Comparison of ENCODE assay signal across 9 cellular contexts in genomic region chr9:88076286-88077070, GRCh38.
DNase-seq lines count a peak whose midpoint lies in the region; ATAC-seq lines count a peak whose summit lies in the region.
"Had no signal": no experiment of that assay in that cellular context is flagged by ENCODE, and none has a peak within 500 bp of the region (broad histone marks: within the 10 kb centered on the region; RNA-seq: fewer than 3 reads in every experiment).

No MANE protein-coding gene starts in this region.

- DNase-seq in NCI-H2081 (lab: John Stamatoyannopoulos, UW) (peak; percentile 43 to 61), NCI-H2081 treated with DMSO at 0.1 percent for 48 hours (lab: John Stamatoyannopoulos, UW) (no peak), NCI-H2196 (lab: John Stamatoyannopoulos, UW; ENCODE audit: unreplicated experiment) (peak; percentile 83), fibroblast of gingiva (ENCODE audit: low read depth) (peak; percentile 47)
- DNase-seq in activated T-cell treated with anti-CD3 and anti-CD28 coated beads, Interleukin-2, amount 50 U/mL, for 4 hours, result no peak
- DNase-seq in stimulated activated CD8-positive, alpha-beta memory T cell treated with anti-CD3 and anti-CD28 coated beads, Interleukin-7, amount 100 ng/mL, for 24 hours (ENCODE audit: low read depth), result peak; percentile 9
- DNase-seq: DND-41 had no signal

- peaks cover 49% of the 10 kb centered on the region for H3K27me3 Mint-ChIP-seq in activated T-cell treated with anti-CD3 and anti-CD28 coated beads, Interleukin-2, amount 50 U/mL, for 4 hours (ENCODE audit: low read depth)

- peak overlapping the region; percentile 80 for H3K4me3 Mint-ChIP-seq in activated T-cell treated with anti-CD3 and anti-CD28 coated beads, Interleukin-2, amount 50 U/mL, for 4 hours

- H3K27me3 ChIP-seq in mononuclear cell (ENCODE audit: insufficient read depth, low read length), result peaks cover 30% of the 10 kb centered on the region

- peak overlapping the region; percentile 16 for H3K4me3 ChIP-seq in mononuclear cell (ENCODE audit: low read length)

- no peaks in the 10 kb centered on the region for H3K36me3 Mint-ChIP-seq in activated T-cell treated with anti-CD3 and anti-CD28 coated beads, Interleukin-2, amount 50 U/mL, for 4 hours (ENCODE audit: insufficient read depth)

- H3K4me1 ChIP-seq in mononuclear cell (ENCODE audit: insufficient read depth, low read length), result peaks cover 8% of the 10 kb centered on the region

- H3K9me3 ChIP-seq in mononuclear cell (ENCODE audit: low read depth, low read length), result no peaks in the 10 kb centered on the region

- ATAC-seq in activated T-cell treated with anti-CD3 and anti-CD28 coated beads, Interleukin-2, amount 50 U/mL, for 4 hours, result peak; percentile 76 to 78
- ATAC-seq in HG03039 (IDR thresholded peaks at IDR 0.05; ENCODE audit: unreplicated experiment), result no peak

- H3K9me3 Mint-ChIP-seq in activated T-cell treated with anti-CD3 and anti-CD28 coated beads, Interleukin-2, amount 50 U/mL, for 4 hours, result no peaks in the 10 kb centered on the region

- H3K4me1 Mint-ChIP-seq in activated T-cell treated with anti-CD3 and anti-CD28 coated beads, Interleukin-2, amount 50 U/mL, for 4 hours (ENCODE audit: low read depth), result peaks cover 12% of the 10 kb centered on the region

Comparison
In these comparisons a context has a peak if more than half of its experiments do, and no peak if none do; other contexts are left out.
1. DNase-seq: peak in NCI-H2081 (2 of 2), NCI-H2196 (single experiment), fibroblast of gingiva (single experiment) and stimulated activated CD8-positive, alpha-beta memory T cell treated with anti-CD3 and anti-CD28 coated beads, Interleukin-7, amount 100 ng/mL, for 24 hours (single experiment); none in NCI-H2081 treated with DMSO at 0.1 percent for 48 hours (single experiment) and activated T-cell treated with anti-CD3 and anti-CD28 coated beads, Interleukin-2, amount 50 U/mL, for 4 hours (single experiment).